8 cellular contexts compared by ENCODE assay signal in the genomic region with DNA sequence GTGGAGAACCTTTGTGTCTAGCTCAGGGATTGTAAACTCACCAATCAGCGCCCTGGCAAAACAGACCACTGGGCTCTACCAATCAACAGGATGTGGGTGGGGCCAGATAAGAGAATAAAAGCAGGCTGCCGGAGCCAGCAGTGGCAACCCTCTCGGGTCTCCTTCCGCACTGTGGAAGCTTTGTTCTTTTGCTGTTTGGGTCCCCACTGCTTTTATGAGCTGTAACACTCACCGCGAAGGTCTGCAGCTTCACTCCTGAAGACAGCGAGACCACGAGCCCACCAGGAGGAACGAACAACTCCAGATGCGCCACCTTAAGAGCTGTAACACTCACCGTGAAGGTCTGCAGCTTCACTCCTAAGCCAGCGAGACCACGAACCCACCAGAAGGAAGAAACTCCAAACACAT. TPM values are rescaled to one million over a fixed set of nuclear protein-coding genes. Genes with fewer than 3 reads are reported as not detected.
DNase-seq lines count a peak whose midpoint lies in the region; TF ChIP-seq lines count a peak whose summit lies in the region.
"Not testable (repeated sequence)": the region's sequence is repeated elsewhere in the genome, so short reads cannot be mapped to it uniquely, and the experiment has no call there.

No MANE protein-coding gene starts in this region.

- not testable (repeated sequence) for H3K27me3 Mint-ChIP-seq in activated CD4-positive, alpha-beta T cell treated with anti-CD3 and anti-CD28 coated beads, Interleukin-2, amount 10 ng/mL, durations not matched to agents 7 days and 5 days; activated T-helper 1 cell treated with anti-CD3 and anti-CD28 coated beads, Interleukin-12 subunit alpha, Interleukin-12 subunit beta, Interleukin-2, Interleukin-4 antibody, amounts not matched to agents 30 ng/mL and 10 ng/mL and 1 ng/mL, durations not matched to agents 14 hours and 24 hours and 36 hours (ENCODE audit: insufficient read depth); activated naive CD8-positive, alpha-beta T cell

- H3K4me1 Mint-ChIP-seq in activated CD4-positive, alpha-beta T cell treated with anti-CD3 and anti-CD28 coated beads, Interleukin-2, amount 10 ng/mL, durations not matched to agents 7 days and 5 days, result not testable (repeated sequence)
- peaks cover 11% of the 10 kb centered on the region for H3K4me1 Mint-ChIP-seq in activated T-helper 1 cell treated with anti-CD3 and anti-CD28 coated beads, Interleukin-12 subunit alpha, Interleukin-12 subunit beta, Interleukin-2, Interleukin-4 antibody, amounts not matched to agents 30 ng/mL and 10 ng/mL and 1 ng/mL, durations not matched to agents 14 hours and 24 hours and 36 hours (ENCODE audit: low read depth)
- H3K4me1 Mint-ChIP-seq in activated naive CD8-positive, alpha-beta T cell (ENCODE audit: low read depth), result peaks cover 29% of the 10 kb centered on the region

- WGBS in testis, 2 donors, result 63 to 64% methylated on average over 9 to 13 of the region's 13 CpGs

- H3K4me1 ChIP-seq in testis, result not testable (repeated sequence)

- H3K4me3 Mint-ChIP-seq in activated CD4-positive, alpha-beta T cell treated with anti-CD3 and anti-CD28 coated beads, Interleukin-2, amount 10 ng/mL, durations not matched to agents 7 days and 5 days, result peak overlapping the region; percentile 3
- peak overlapping the region; percentile 41 for H3K4me3 Mint-ChIP-seq in activated T-helper 1 cell treated with anti-CD3 and anti-CD28 coated beads, Interleukin-12 subunit alpha, Interleukin-12 subunit beta, Interleukin-2, Interleukin-4 antibody, amounts not matched to agents 30 ng/mL and 10 ng/mL and 1 ng/mL, durations not matched to agents 14 hours and 24 hours and 36 hours
- peak overlapping the region; percentile 85 for H3K4me3 Mint-ChIP-seq in activated naive CD8-positive, alpha-beta T cell

- CTCF ChIA-PET in activated CD4-positive, alpha-beta T cell treated with anti-CD3 and anti-CD28 coated beads, Interleukin-2, amount 10 ng/mL, durations not matched to agents 7 days and 5 days (lab: Charles Lee), result interaction anchor here (1.2 to 1.9 kb wide), 2 partner anchors 11 to 19 kb away, joined by 3 to 5 read pairs; a partner anchor contains a TSS

- peaks cover 10% of the 10 kb centered on the region for H3K36me3 Mint-ChIP-seq in activated CD4-positive, alpha-beta T cell treated with anti-CD3 and anti-CD28 coated beads, Interleukin-2, amount 10 ng/mL, durations not matched to agents 7 days and 5 days (ENCODE audit: low read depth)
- H3K36me3 Mint-ChIP-seq in activated T-helper 1 cell treated with anti-CD3 and anti-CD28 coated beads, Interleukin-12 subunit alpha, Interleukin-12 subunit beta, Interleukin-2, Interleukin-4 antibody, amounts not matched to agents 30 ng/mL and 10 ng/mL and 1 ng/mL, durations not matched to agents 14 hours and 24 hours and 36 hours (ENCODE audit: low read depth); activated naive CD8-positive, alpha-beta T cell: not testable (repeated sequence)

- POLR2A ChIA-PET in activated CD4-positive, alpha-beta T cell treated with anti-CD3 and anti-CD28 coated beads, Interleukin-2, amount 10 ng/mL, durations not matched to agents 7 days and 5 days (lab: Charles Lee), result not testable (repeated sequence)

- peaks cover 15% of the 10 kb centered on the region for H3K9me3 Mint-ChIP-seq in activated CD4-positive, alpha-beta T cell treated with anti-CD3 and anti-CD28 coated beads, Interleukin-2, amount 10 ng/mL, durations not matched to agents 7 days and 5 days
- not testable (repeated sequence) for H3K9me3 Mint-ChIP-seq in activated T-helper 1 cell treated with anti-CD3 and anti-CD28 coated beads, Interleukin-12 subunit alpha, Interleukin-12 subunit beta, Interleukin-2, Interleukin-4 antibody, amounts not matched to agents 30 ng/mL and 10 ng/mL and 1 ng/mL, durations not matched to agents 14 hours and 24 hours and 36 hours; activated naive CD8-positive, alpha-beta T cell (ENCODE audit: low read depth)

- H3K27me3 ChIP-seq in testis, result not testable (repeated sequence)

- H3K36me3 ChIP-seq in testis (ENCODE audit: low read depth, missing control alignments), result not testable (repeated sequence)

- not testable (repeated sequence) for H3K9me3 ChIP-seq in testis

- intact Hi-C loops in activated T-helper 1 cell treated with anti-CD3 and anti-CD28 coated beads, Interleukin-12 subunit alpha, Interleukin-12 subunit beta, Interleukin-2, Interleukin-4 antibody, amounts not matched to agents 30 ng/mL and 10 ng/mL and 1 ng/mL, durations not matched to agents 14 hours and 24 hours and 36 hours (cut with micrococcal nuclease); testis (cut with DNase I; ENCODE audit: low total_unique reads): not testable (repeated sequence)

- not testable (repeated sequence) for TF ChIP-seq POLR2A in testis (IDR thresholded peaks at IDR 0.05)

- H3K27ac ChIP-seq in testis, result not testable (repeated sequence)

- peak; percentile 54 for DNase-seq in Jurkat, Clone E6-1 (ENCODE audit: low read depth, low spot score)
- peak; percentile 12 for DNase-seq in activated CD4-positive, alpha-beta T cell treated with anti-CD3 and anti-CD28 coated beads, Interleukin-2, amount 10 ng/mL, durations not matched to agents 7 days and 5 days
- DNase-seq in activated CD8-positive, alpha-beta memory T cell treated with anti-CD3 and anti-CD28 coated beads, Interleukin-2, amount 50 U/mL, for 48 hours, result peak; percentile 57
- DNase-seq in activated T-helper 1 cell treated with anti-CD3 and anti-CD28 coated beads, Interleukin-12 subunit alpha, Interleukin-12 subunit beta, Interleukin-2, Interleukin-4 antibody, amounts not matched to agents 30 ng/mL and 10 ng/mL and 1 ng/mL, durations not matched to agents 14 hours and 24 hours and 36 hours (ENCODE audit: low spot score), result not testable (repeated sequence)
- DNase-seq in effector CD8-positive, alpha-beta T cell (lab: John Stamatoyannopoulos, UW), result peak; percentile 1
- DNase-seq in stimulated activated CD4-positive, alpha-beta T cell treated with anti-CD3 and anti-CD28 coated beads, Interleukin-1b, Interleukin-23, amount 100 ng/mL, for 48 hours, result peak; percentile 18
- peak; percentile 50 for DNase-seq in testis

- H3K4me3 ChIP-seq in Jurkat, Clone E6-1 (ENCODE audit: low read length), result not testable (repeated sequence)
- H3K4me3 ChIP-seq in testis, result peak overlapping the region; percentile 20 to 32

- H3K27ac Mint-ChIP-seq in activated CD4-positive, alpha-beta T cell treated with anti-CD3 and anti-CD28 coated beads, Interleukin-2, amount 10 ng/mL, durations not matched to agents 7 days and 5 days, result peak overlapping the region; percentile 60
- H3K27ac Mint-ChIP-seq in activated T-helper 1 cell treated with anti-CD3 and anti-CD28 coated beads, Interleukin-12 subunit alpha, Interleukin-12 subunit beta, Interleukin-2, Interleukin-4 antibody, amounts not matched to agents 30 ng/mL and 10 ng/mL and 1 ng/mL, durations not matched to agents 14 hours and 24 hours and 36 hours, result peak overlapping the region; percentile 45
- H3K27ac Mint-ChIP-seq in activated naive CD8-positive, alpha-beta T cell, result peak overlapping the region; percentile 56

- not testable (repeated sequence) for TF ChIP-seq CTCF in testis (IDR thresholded peaks at IDR 0.05)

RNA-seq across cellular contexts. Expression of a gene that starts 18.5 kb away (rescaled TPM):
- 17.8 TPM for polyA plus RNA-seq in Jurkat, Clone E6-1 (2012; ENCODE audit: insufficient read depth, insufficient read length)
- 10 to 100 TPM; 85.1 to 90.7 TPM for total RNA-seq in activated CD4-positive, alpha-beta T cell treated with anti-CD3 and anti-CD28 coated beads, Interleukin-2, amount 10 ng/mL, durations not matched to agents 7 days and 5 days
- 54.0 and 61.2 TPM in 2 replicates for total RNA-seq in activated T-helper 1 cell treated with anti-CD3 and anti-CD28 coated beads, Interleukin-12 subunit alpha, Interleukin-12 subunit beta, Interleukin-2, Interleukin-4 antibody, amounts not matched to agents 30 ng/mL and 10 ng/mL and 1 ng/mL, durations not matched to agents 14 hours and 24 hours and 36 hours
- total RNA-seq in testis, result 100 to 1,000 TPM; 105 to 125 TPM
- 47.1 TPM for polyA plus RNA-seq in testis (ENCODE audit: insufficient read depth, low read depth, low replicate concordance)

Comparison
In these comparisons a context has a peak if more than half of its experiments do, and no peak if none do; other contexts are left out.
1. H3K4me3 Mint-ChIP-seq: peak in every context shown above with its lines; median percentile 85 in activated naive CD8-positive, alpha-beta T cell; 41 in activated T-helper 1 cell treated with anti-CD3 and anti-CD28 coated beads, Interleukin-12 subunit alpha, Interleukin-12 subunit beta, Interleukin-2, Interleukin-4 antibody, amounts not matched to agents 30 ng/mL and 10 ng/mL and 1 ng/mL, durations not matched to agents 14 hours and 24 hours and 36 hours; 3 in activated CD4-positive, alpha-beta T cell treated with anti-CD3 and anti-CD28 coated beads, Interleukin-2, amount 10 ng/mL, durations not matched to agents 7 days and 5 days.